In genomic region chr12:80912906-80913769, GRCh38 we compare ENCODE assay signal across 27 cellular contexts. TPM values are rescaled to one million over a fixed set of nuclear protein-coding genes. Genes with fewer than 3 reads are reported as not detected.
A peak's percentile ranks its signal among the peaks of the same experiment; 100 is the strongest.
DNase-seq lines count a peak whose midpoint lies in the region; ATAC-seq, FAIRE-seq and TF ChIP-seq lines count a peak whose summit lies in the region.
"Had no signal": no experiment of that assay in that cellular context is flagged by ENCODE, and none has a peak within 500 bp of the region (broad histone marks: within the 10 kb centered on the region; RNA-seq: fewer than 3 reads in every experiment).

No MANE protein-coding gene starts in this region.

- 60% methylated on average over 2 of the region's 13 CpGs; no CpG with 5 or more reads in 1 of the 2 experiments for WGBS in IMR-90 (ENCODE audit: extremely low coverage in 2 of 2, insufficient read length in 1 of 2), 2 experiments
- 86% methylated on average over 13 of the region's 13 CpGs; no CpG with 5 or more reads in 1 of the 2 experiments for WGBS in H1 (ENCODE audit: extremely low coverage in 1 of 2, insufficient coverage in 1 of 2, insufficient read length in 1 of 2, insufficient replicate concordance in 2 of 2, low coverage in 1 of 2, low lambda C conversion rate in 2 of 2, missing lambda C conversion rate in 1 of 2), 2 experiments
- WGBS in mesendoderm (ENCODE audit: extremely low coverage, insufficient coverage, low lambda C conversion rate), result no CpG with 5 or more reads among the region's 13 CpGs

- H3K9me3 ChIP-seq in IMR-90 (ENCODE audit: control insufficient read depth, insufficient read depth, low read length), result no peaks in the 10 kb centered on the region
- H3K9me3 ChIP-seq in H1 (ENCODE audit: insufficient read depth in 2 of 2, low read depth in 1 of 2, low read length in 1 of 2), result no peaks in the 10 kb centered on the region
- H3K9me3 ChIP-seq: BE2C, tibial nerve had no signal

- no peak overlapping the region for H3K27ac ChIP-seq in IMR-90 (ENCODE audit: insufficient read depth, low read length)
- H3K27ac ChIP-seq in H1 (ENCODE audit: low read depth, low read length), result no peak overlapping the region
- no peak overlapping the region for H3K27ac ChIP-seq in mesendoderm (ENCODE audit: low read depth, low read length)
- H3K27ac ChIP-seq: SK-N-MC, tibial nerve had no signal

- H3K4me1 ChIP-seq in IMR-90 (ENCODE audit: control insufficient read depth, insufficient read depth, low read length) (0 out of 2 replicates have a peak, but pooled peaks cover 3% of the 10 kb centered on the region), H1 (replicated peaks in 1 of 4; ENCODE audit: control insufficient read depth in 3 of 4, insufficient read depth in 4 of 4, low read length in 3 of 4) (peaks cover 0 to 2% (median 0%) of the 10 kb centered on the region in 4 experiments; a peak in 1 of 7 replicates), mesendoderm (ENCODE audit: control insufficient read depth, low read depth, low read length) (no peaks in the 10 kb centered on the region)
- H3K4me1 ChIP-seq: BE2C, tibial nerve had no signal

- no peak overlapping the region for H2BK20ac ChIP-seq in IMR-90 (ENCODE audit: low read depth, low read length)
- H2BK20ac ChIP-seq in H1 (ENCODE audit: low read length), result no peak overlapping the region

- CTCF ChIA-PET in IMR-90 (lab: Yijun Ruan, JAX), result interaction anchor here (1.7 kb wide), 1 partner anchor 19 kb away, joined by 4 read pairs; no protein-coding TSS in a partner anchor
- CTCF ChIA-PET in H1 (lab: Charles Lee; ENCODE audit: partially characterized antibody), result interaction anchor here (1.0 kb wide), 1 partner anchor 24 kb away, joined by 3 read pairs; no protein-coding TSS in a partner anchor

- H3K4ac ChIP-seq in IMR-90 (ENCODE audit: low read depth, low read length), result no peak overlapping the region
- no peak overlapping the region for H3K4ac ChIP-seq in H1 (replicated peaks; ENCODE audit: insufficient read length, low read depth, low read length)
- no peak overlapping the region for H3K4ac ChIP-seq in mesendoderm (ENCODE audit: low read depth, low read length)

- dilution Hi-C loops in IMR-90 (cut with HindIII; ENCODE audit: low sequenced_read_pairs, unreplicated experiment), result no loop called here

- TF ChIP-seq RAD21 in IMR-90 (IDR thresholded peaks at IDR 0.05; ENCODE audit: low read length) (no peak), H1 (IDR thresholded peaks at IDR 0.05 in 1 of 2, conservative IDR thresholded peaks at IDR 0.05 in 1 of 2; ENCODE audit: low read depth in 2 of 2, low read length in 2 of 2) (no peak)

- H4K91ac ChIP-seq in IMR-90 (ENCODE audit: insufficient read depth, low read depth, low read length) (no peak overlapping the region), H1 (replicated peaks; ENCODE audit: insufficient read length, low read length) (no peak overlapping the region)

- H2BK120ac ChIP-seq in IMR-90 (ENCODE audit: low read depth, low read length) (peak overlapping the region; percentile 6; the same call in 1 of the 2 replicates), H1 (replicated peaks; ENCODE audit: low read depth, low read length) (no peak overlapping the region), mesendoderm (ENCODE audit: low read depth, low read length) (no peak overlapping the region)

- POLR2A ChIA-PET in IMR-90 (lab: Charles Lee; ENCODE audit: unreplicated experiment), result no interaction called here
- POLR2A ChIA-PET in H1 (lab: Charles Lee; ENCODE audit: partially characterized antibody), result interaction anchor here (1.3 kb wide), 2 partner anchors 10 to 24 kb away, joined by 3 read pairs; no protein-coding TSS in a partner anchor

- DNase-seq in DMS 273 (lab: John Stamatoyannopoulos, UW; ENCODE audit: unreplicated experiment), result peak; percentile 59
- DNase-seq in IMR-90, result no peak
- DNase-seq in H1 (ENCODE audit: low read depth in 1 of 2, low spot score in 2 of 2), result no peak
- peak; percentile 79 for DNase-seq in mesendoderm
- no peak for DNase-seq in NCI-H446 treated with DMSO at 0.1 percent for 48 hours (lab: John Stamatoyannopoulos, UW)
- no peak for DNase-seq in islet precursor cell
- no peak for DNase-seq in KG1 (lab: John Stamatoyannopoulos, UW)
- DNase-seq in NCI-H526 (lab: John Stamatoyannopoulos, UW), result no peak
- DNase-seq: ACHN; activated CD8-positive, alpha-beta T cell treated with anti-CD3 and anti-CD28 coated beads for 36 hours; activated naive CD8-positive, alpha-beta T cell treated with anti-CD3 and anti-CD28 coated beads for 36 hours; BE2C; H7; naive thymus-derived CD4-positive, alpha-beta T cell; NCI-H1105 treated with DMSO at 0.1 percent for 48 hours; NCI-H2029; NCI-H2227 treated with DMSO at 0.1 percent for 48 hours; NCI-H748 treated with DMSO at 0.1 percent for 48 hours; occipital lobe; small intestine; stimulated activated CD4-positive, alpha-beta T cell treated with anti-CD3 and anti-CD28 coated beads, Interleukin-2, amount 100 ng/mL, for 24 hours; T-helper 2 cell had no signal

- H3K79me1 ChIP-seq in IMR-90 (ENCODE audit: low read depth in 1 of 2, low read length in 2 of 2) (peaks cover 0 to 17% of the 10 kb centered on the region in 2 experiments; a peak in 1 of 4 replicates), H1 (ENCODE audit: low read depth, low read length) (no peaks in the 10 kb centered on the region), mesendoderm (ENCODE audit: low read length) (peaks cover 1% of the 10 kb centered on the region)

- no peak for TF ChIP-seq POLR2A in IMR-90 (IDR thresholded peaks at IDR 0.05; ENCODE audit: low read depth, low read length)
- TF ChIP-seq POLR2A in H1 (IDR thresholded peaks at IDR 0.05; ENCODE audit: control extremely low read depth in 1 of 2, low read depth in 2 of 2, low read length in 2 of 2), result no peak

- 0 out of 2 replicates have a peak overlapping the region, but pooled peaks have one; percentile 40 for H3K14ac ChIP-seq in IMR-90 (replicated peaks; ENCODE audit: low read depth, low read length)
- H3K14ac ChIP-seq in H1 (ENCODE audit: insufficient read length), result no peak overlapping the region

- in situ Hi-C loops in IMR-90 (cut with MboI; ENCODE audit: low sequenced_read_pairs), result no loop called here

- peak; percentile 35; the same call in 1 of the 2 replicates for ATAC-seq in IMR-90 (ENCODE audit: low read depth)
- ATAC-seq: activated CD8-positive, alpha-beta T cell treated with anti-CD3 and anti-CD28 coated beads for 36 hours; naive thymus-derived CD4-positive, alpha-beta T cell had no signal

- H2AFZ ChIP-seq in IMR-90 (replicated peaks; ENCODE audit: low read length, poor library complexity) (no peak overlapping the region), H1 (ENCODE audit: low read length) (no peak overlapping the region)

- H3K23me2 ChIP-seq in H1 (ENCODE audit: low read depth, low read length), result no peaks in the 10 kb centered on the region

- no TSS peak for BruUV-seq in IMR-90 (replicated peaks; lab: Mats Ljungman, UMichigan)

- H3K9me1 ChIP-seq in IMR-90 (ENCODE audit: insufficient read depth, low read length), result no peaks in the 10 kb centered on the region

- TF ChIP-seq EP300 in H1 (IDR thresholded peaks at IDR 0.05; ENCODE audit: borderline replicate concordance in 1 of 2, low read depth in 2 of 2, low read length in 2 of 2), result no peak

- intact Hi-C loops in IMR-90 (cut with micrococcal nuclease), result no loop called here

- peak; percentile 39 for FAIRE-seq in H1 (lab: Jason Lieb, UNC)
- FAIRE-seq: astrocyte, G401.6, small intestine had no signal

- H3K56ac ChIP-seq in IMR-90 (ENCODE audit: extremely low read depth, insufficient read depth, low read length) (no peak overlapping the region), H1 (replicated peaks; ENCODE audit: insufficient read length, low read depth, low read length) (no peak overlapping the region), mesendoderm (ENCODE audit: low read length) (no peak overlapping the region)

- H3K79me2 ChIP-seq in H1 (ENCODE audit: control insufficient read depth in 1 of 2, insufficient read depth in 2 of 2, low read length in 2 of 2) (peaks cover 0 to 8% of the 10 kb centered on the region in 2 experiments; a peak in 1 of 4 replicates), mesendoderm (ENCODE audit: control insufficient read depth, insufficient read depth, low read length) (no peaks in the 10 kb centered on the region)

- no peak overlapping the region for H2AK9ac ChIP-seq in IMR-90 (replicated peaks; ENCODE audit: low read depth, low read length, poor library complexity)

- no peak overlapping the region for H2BK12ac ChIP-seq in H1 (ENCODE audit: low read depth, low read length)

- H2BK5ac ChIP-seq in IMR-90 (ENCODE audit: low read depth, low read length, poor library complexity, severe bottlenecking), result no peak overlapping the region
- no peak overlapping the region for H2BK5ac ChIP-seq in H1 (ENCODE audit: low read depth, low read length)
- no peak overlapping the region for H2BK5ac ChIP-seq in mesendoderm (ENCODE audit: low read length)

- H3K27me3 ChIP-seq in IMR-90 (ENCODE audit: control insufficient read depth, insufficient read depth, low read length) (no peaks in the 10 kb centered on the region), H1 (replicated peaks in 1 of 4; ENCODE audit: control insufficient read depth in 3 of 4, extremely low read depth in 1 of 4, insufficient read depth in 3 of 4, low read length in 3 of 4) (no peaks in the 10 kb centered on the region), mesendoderm (ENCODE audit: insufficient read depth, low read length, poor library complexity) (no peaks in the 10 kb centered on the region)
- H3K27me3 ChIP-seq: BE2C, tibial nerve had no signal

- H2BK15ac ChIP-seq in IMR-90 (ENCODE audit: low read depth, low read length) (no peak overlapping the region), H1 (ENCODE audit: low read length) (no peak overlapping the region), mesendoderm (replicated peaks; ENCODE audit: low read depth) (no peak overlapping the region)

- H4K5ac ChIP-seq in IMR-90 (ENCODE audit: low read depth, low read length), result peak overlapping the region; percentile 40; the same call in 1 of the 2 replicates
- no peak overlapping the region for H4K5ac ChIP-seq in H1 (ENCODE audit: insufficient read length, low read depth, low read length)
- no peak overlapping the region for H4K5ac ChIP-seq in mesendoderm (ENCODE audit: low read length)

- no peak for TF ChIP-seq CTCF in IMR-90 (conservative IDR thresholded peaks at IDR 0.05; ENCODE audit: low read depth, low read length)
- no peak for TF ChIP-seq CTCF in H1 (IDR thresholded peaks at IDR 0.05; ENCODE audit: control extremely low read depth in 1 of 3, insufficient read depth in 1 of 3, low read depth in 1 of 3, low read length in 3 of 3)

- H4K20me1 ChIP-seq in IMR-90 (ENCODE audit: insufficient read depth, low read length) (no peaks in the 10 kb centered on the region), H1 (replicated peaks in 1 of 2; ENCODE audit: control insufficient read depth in 1 of 2, insufficient read depth in 2 of 2, low read length in 2 of 2) (no peaks in the 10 kb centered on the region)

- no peak overlapping the region for H3K23ac ChIP-seq in IMR-90 (ENCODE audit: low read depth, low read length)
- no peak overlapping the region for H3K23ac ChIP-seq in H1 (ENCODE audit: insufficient read length)
- no peak overlapping the region for H3K23ac ChIP-seq in mesendoderm (ENCODE audit: low read length)

- H2AK5ac ChIP-seq in IMR-90 (ENCODE audit: low read depth, low read length) (no peak overlapping the region), H1 (ENCODE audit: low read depth, low read length) (no peak overlapping the region), mesendoderm (ENCODE audit: low read length) (no peak overlapping the region)

- H3K36me3 ChIP-seq in IMR-90 (ENCODE audit: control insufficient read depth, insufficient read depth, low read length), result no peaks in the 10 kb centered on the region
- H3K36me3 ChIP-seq in H1 (ENCODE audit: control insufficient read depth in 2 of 4, insufficient read depth in 4 of 4, low read length in 3 of 4), result no peaks in the 10 kb centered on the region
- H3K36me3 ChIP-seq in mesendoderm (ENCODE audit: control insufficient read depth, insufficient read depth, low read length), result no peaks in the 10 kb centered on the region
- H3K36me3 ChIP-seq: BE2C, tibial nerve had no signal

- no peak overlapping the region for H3K4me3 ChIP-seq in IMR-90 (ENCODE audit: insufficient read depth, low read depth, low read length)
- H3K4me3 ChIP-seq in H1 (ENCODE audit: extremely low read depth in 1 of 4, insufficient read depth in 2 of 4, low read depth in 3 of 4, low read length in 4 of 4), result no peak overlapping the region
- H3K4me3 ChIP-seq in mesendoderm (ENCODE audit: low read length), result no peak overlapping the region
- H3K4me3 ChIP-seq: SK-N-MC, tibial nerve had no signal

- H4K8ac ChIP-seq in IMR-90 (ENCODE audit: low read depth in 2 of 2, low read length in 2 of 2), result no peak overlapping the region
- no peak overlapping the region for H4K8ac ChIP-seq in H1 (ENCODE audit: extremely low read depth, insufficient read depth, low read length)
- no peak overlapping the region for H4K8ac ChIP-seq in mesendoderm (ENCODE audit: low read depth, low read length)

- H3K18ac ChIP-seq in IMR-90 (ENCODE audit: low read depth, low read length), result no peak overlapping the region; the same call in 1 of the 2 replicates
- H3K18ac ChIP-seq in H1 (ENCODE audit: extremely low read depth, low read length), result no peak overlapping the region
- peak overlapping the region; percentile 60 for H3K18ac ChIP-seq in mesendoderm (ENCODE audit: low read length)

- H3K9ac ChIP-seq in IMR-90 (ENCODE audit: low read depth, low read length), result no peak overlapping the region
- H3K9ac ChIP-seq in H1 (replicated peaks in 1 of 4; ENCODE audit: extremely low read depth in 1 of 4, low read depth in 3 of 4, low read length in 3 of 4), result no peak overlapping the region
- no peak overlapping the region for H3K9ac ChIP-seq in mesendoderm (ENCODE audit: low read length)

- H3K4me2 ChIP-seq in IMR-90 (ENCODE audit: low read depth, low read length), result peak overlapping the region; percentile 67
- no peak overlapping the region for H3K4me2 ChIP-seq in H1 (ENCODE audit: insufficient read depth in 1 of 2, low read depth in 2 of 2, low read length in 2 of 2)
- no peak overlapping the region for H3K4me2 ChIP-seq in mesendoderm (ENCODE audit: low read length)

RNA-seq across cellular contexts. Expression of gene LIN7A, which starts 24.6 kb away (rescaled TPM):
- total RNA-seq in IMR-90 (2012; rRNA removed), result 23.9 and 24.7 TPM in 2 replicates
- polyA plus RNA-seq in IMR-90 (2012; rRNA removed), result 9.1 and 10.8 TPM in 2 replicates
- polyA plus RNA-seq in IMR-90 (2012; cell fraction: cytosol; rRNA removed), result 1.6 and 2.3 TPM in 2 replicates
- polyA plus RNA-seq in IMR-90 (2012; cell fraction: nucleus; rRNA removed; ENCODE audit: low replicate concordance), result 1.7 and 16.1 TPM in 2 replicates
- 17.8 and 22.0 TPM in 2 replicates for total RNA-seq in H1 (2021; fragmentation: NEBNext Ultra II Directional; extraction: Animal tissue kit (Norgen Biotek cat#: 25700))
- 5.0 and 5.8 TPM in 2 replicates for polyA plus RNA-seq in H1 (2011; rRNA removed)
- 10.2 TPM for polyA plus RNA-seq in H1 (2011; cell fraction: cytosol; rRNA removed)
- polyA plus RNA-seq in H1 (2011; cell fraction: nucleus; rRNA removed), result 7.4 TPM
- polyA plus RNA-seq in H1 (2012, experiment 1 of 2), result 12.2 to 16.0 TPM (median 12.7 TPM) in 4 replicates
- 0.63 TPM for polyA plus RNA-seq in H1 (2012, experiment 2 of 2)
- polyA plus RNA-seq in H1 (2013, experiment 1 of 2), result 5.7 TPM
- 5.2 TPM for polyA plus RNA-seq in H1 (2013, experiment 2 of 2)
- polyA minus RNA-seq in H1 (2011; rRNA and poly(A)+ RNA removed), result 19.1 and 26.0 TPM in 2 replicates
- 6.0 TPM for polyA minus RNA-seq in H1 (2011; cell fraction: cytosol; rRNA and poly(A)+ RNA removed)
- 34.5 TPM for polyA minus RNA-seq in H1 (2011; cell fraction: nucleus; rRNA and poly(A)+ RNA removed)
- polyA plus RNA-seq in mesendoderm (2013, experiment 1 of 2), result 14.4 TPM
- 13.8 TPM for polyA plus RNA-seq in mesendoderm (2013, experiment 2 of 2)
- total RNA-seq: activated CD8-positive, alpha-beta T cell treated with anti-CD3 and anti-CD28 coated beads for 36 hours; activated naive CD8-positive, alpha-beta T cell treated with anti-CD3 and anti-CD28 coated beads for 36 hours; RPMI7951 had no signal
- polyA plus RNA-seq: naive thymus-derived CD4-positive, alpha-beta T cell had no signal

Comparison
In these comparisons a context has a peak if more than half of its experiments do, and no peak if none do; other contexts are left out.
1. DNase-seq: peak in DMS 273 (single experiment) and mesendoderm (single experiment); none in IMR-90 (single experiment), H1 (0 of 2), NCI-H446 treated with DMSO at 0.1 percent for 48 hours (single experiment), islet precursor cell (single experiment), KG1 (single experiment) and NCI-H526 (0 of 2).